Comparison of ENCODE assay signal across 11 cellular contexts in genomic region chr22:46753761-46754109, GRCh38. TPM values are rescaled to one million over a fixed set of nuclear protein-coding genes. Genes with fewer than 3 reads are reported as not detected.
DNase-seq lines count a peak whose midpoint lies in the region; ATAC-seq, FAIRE-seq and TF ChIP-seq lines count a peak whose summit lies in the region.
"Had no signal": no experiment of that assay in that cellular context is flagged by ENCODE, and none has a peak within 500 bp of the region (broad histone marks: within the 10 kb centered on the region; RNA-seq: fewer than 3 reads in every experiment).

No MANE protein-coding gene starts in this region.

- no peaks in the 10 kb centered on the region for H3K36me3 ChIP-seq in A673 (ENCODE audit: insufficient read depth, low read length, poor library complexity, severe bottlenecking)
- H3K36me3 ChIP-seq in right atrium auricular region: no peaks in the 10 kb centered on the region
- H3K36me3 ChIP-seq: BE2C had no signal

- H3K9me3 ChIP-seq in A673 (ENCODE audit: low read depth, low read length, poor library complexity, severe bottlenecking) (no peaks in the 10 kb centered on the region), right atrium auricular region (no peaks in the 10 kb centered on the region)
- H3K9me3 ChIP-seq: BE2C had no signal

- BruUV-seq in A673 (replicated peaks; lab: Mats Ljungman, UMichigan): no TSS peak

- CTCF ChIA-PET in A673 (lab: Charles Lee): no interaction called here

- no peak overlapping the region for H3K4me3 ChIP-seq in A673 (ENCODE audit: low read depth, low read length, poor library complexity, severe bottlenecking)
- peak overlapping the region; percentile 25; the same call in 1 of the 2 replicates for H3K4me3 ChIP-seq in WI38 (ENCODE audit: low read depth, low read length)
- peak overlapping the region in 1 of 2 donors; percentile 2 for H3K4me3 ChIP-seq in right atrium auricular region

- TF ChIP-seq POLR2A in GM12891 (IDR thresholded peaks at IDR 0.05; ENCODE audit: low read depth, low read length): no peak

- TF ChIP-seq CTCF in A673 (conservative IDR thresholded peaks at IDR 0.05; ENCODE audit: low read depth, low read length) (no peak), WI38 (IDR thresholded peaks at IDR 0.05; ENCODE audit: low read depth, low read length) (no peak), right atrium auricular region (IDR thresholded peaks at IDR 0.05) (no peak)

- no peaks in the 10 kb centered on the region for H3K27me3 ChIP-seq in A673 (replicated peaks; ENCODE audit: insufficient read depth, low read depth, low read length, poor library complexity)
- no peaks in the 10 kb centered on the region for H3K27me3 ChIP-seq in right atrium auricular region
- H3K27me3 ChIP-seq: BE2C had no signal

- H3K27ac ChIP-seq in A673 (ENCODE audit: low read depth, low read length, poor library complexity, severe bottlenecking) (peak overlapping the region; percentile 62), right atrium auricular region (peak overlapping the region; percentile 92 to 95)

- ATAC-seq in sciatic nerve: peak; percentile 16
- no peak for ATAC-seq in HG03469 (IDR thresholded peaks at IDR 0.05; ENCODE audit: unreplicated experiment)

- intact Hi-C loops in A673 (cut with micrococcal nuclease; ENCODE audit: unreplicated experiment): no loop called here
- intact Hi-C loops in sciatic nerve (cut with DNase I): no loop called here

- no peak for FAIRE-seq in GM12891 (lab: Jason Lieb, UNC)
- FAIRE-seq: TTC549 had no signal

- DNase-seq in A673 (ENCODE audit: low spot score) (no peak), right atrium auricular region (ENCODE audit: low spot score) (no peak), sciatic nerve (ENCODE audit: low spot score) (no peak), NCI-H345 treated with DMSO at 0.1 percent for 48 hours (lab: John Stamatoyannopoulos, UW; ENCODE audit: unreplicated experiment) (no peak), GM12891 (ENCODE audit: insufficient read length, low spot score) (no peak)
- no peak for DNase-seq in activated CD8-positive, alpha-beta memory T cell treated with anti-CD3 and anti-CD28 coated beads, Interleukin-2, amount 50 U/mL, for 48 hours
- DNase-seq: NCI-H1417 treated with DMSO at 0.1 percent for 48 hours had no signal

- H3K4me1 ChIP-seq in A673 (ENCODE audit: insufficient read depth, low read length, poor library complexity, severe bottlenecking): peaks cover 7% of the 10 kb centered on the region
- H3K4me1 ChIP-seq in right atrium auricular region: peaks cover 0 to 67% of the 10 kb centered on the region in 2 donors

- POLR2A ChIA-PET in A673 (lab: Charles Lee; ENCODE audit: low non-redundant PET): no interaction called here

TF ChIP-seq in GM12891, 5 proteins besides CTCF, POLR2A, EP300 and RAD21:
- TF ChIP-seq PAX5 (IDR thresholded peaks at IDR 0.05; ENCODE audit: insufficient read depth, low read length, severe bottlenecking): no peak
- TF ChIP-seq TAF1 (IDR thresholded peaks at IDR 0.05; ENCODE audit: low read depth, low read length): no peak
- no peak for TF ChIP-seq POLR2AphosphoS5 (IDR thresholded peaks at IDR 0.05; ENCODE audit: low read depth, low read length)

RNA-seq across cellular contexts. Expression of gene TBC1D22A, which starts 8.7 kb away (rescaled TPM):
- total RNA-seq in A673 (2021): 22.5 and 23.5 TPM in 2 replicates
- 10 to 100 TPM; 11.5 to 15.4 TPM for total RNA-seq in right atrium auricular region
- 36.3 TPM for total RNA-seq in sciatic nerve
- 41.0 TPM for polyA plus RNA-seq in GM12891 (2012; ENCODE audit: low read depth, missing spikeins)

RNA-seq across cellular contexts. Expression of gene CERK, which starts 15.7 kb away (rescaled TPM):
- 55.6 and 58.8 TPM in 2 replicates for total RNA-seq in A673 (2021)
- 10 to 100 TPM; 46.0 to 59.8 TPM for total RNA-seq in right atrium auricular region
- total RNA-seq in sciatic nerve: 27.3 TPM
- polyA plus RNA-seq in GM12891 (2012; ENCODE audit: low read depth, missing spikeins): 19.5 TPM
